Comparison of ENCODE assay signal across 17 cellular contexts in genomic region chr5:170849374-170849773, GRCh38. TPM values are rescaled to one million over a fixed set of nuclear protein-coding genes. Genes with fewer than 3 reads are reported as not detected.
DNase-seq lines count a peak whose midpoint lies in the region; ATAC-seq and TF ChIP-seq lines count a peak whose summit lies in the region.
"Had no signal": no experiment of that assay in that cellular context is flagged by ENCODE, and none has a peak within 500 bp of the region (broad histone marks: within the 10 kb centered on the region; RNA-seq: fewer than 3 reads in every experiment).

No MANE protein-coding gene starts in this region.

- in situ Hi-C loops in GM13977 (cut with MboI; ENCODE audit: low pct_unique_long_range_greater_than_20kb, low sequenced_read_pairs, unreplicated experiment): no loop called here

- H3K9me3 ChIP-seq in SK-N-SH: no peaks in the 10 kb centered on the region
- H3K9me3 ChIP-seq: Peyer's patch had no signal

- TF ChIP-seq CTCF in SK-N-SH (IDR thresholded peaks at IDR 0.05) (no peak), WTC11 (IDR thresholded peaks at IDR 0.05) (no peak), epithelial cell of proximal tubule (conservative IDR thresholded peaks at IDR 0.05; ENCODE audit: low read depth, low read length) (peak; percentile 8), CD14-positive monocyte (IDR thresholded peaks at IDR 0.05) (no peak), GM13977 (IDR thresholded peaks at IDR 0.05; ENCODE audit: extremely low read depth, insufficient read depth, missing control alignments) (no peak)

- no peaks in the 10 kb centered on the region for H3K4me1 ChIP-seq in SK-N-SH (ENCODE audit: control insufficient read depth in 1 of 2, insufficient read depth in 2 of 2, low read depth in 1 of 2, low read length in 1 of 2)
- H3K4me1 ChIP-seq: Peyer's patch had no signal

- H3K27ac Mint-ChIP-seq in WTC11: no peak overlapping the region
- H3K27ac Mint-ChIP-seq in CD14-positive monocyte: no peak overlapping the region
- H3K27ac Mint-ChIP-seq: CD4-positive, alpha-beta T cell had no signal

- no peaks in the 10 kb centered on the region for H3K79me2 ChIP-seq in SK-N-SH (ENCODE audit: insufficient read depth)

- POLR2A ChIA-PET in SK-N-SH (lab: Yijun Ruan, JAX): no interaction called here
- POLR2A ChIA-PET in WTC11 (lab: Charles Lee): no interaction called here

- H3K27me3 Mint-ChIP-seq in WTC11 (ENCODE audit: low read depth) (no peaks in the 10 kb centered on the region), CD14-positive monocyte (ENCODE audit: low read depth in 3 of 3) (peaks cover 6 to 8% (median 6%) of the 10 kb centered on the region in 3 donors)

- no peaks in the 10 kb centered on the region for H3F3A ChIP-seq in SK-N-SH (replicated peaks; ENCODE audit: insufficient read depth)

- H3K9me3 Mint-ChIP-seq in WTC11 (peaks cover 6% of the 10 kb centered on the region; the same call in 1 of the 2 replicates), CD14-positive monocyte (peaks cover 0 to 2% (median 0%) of the 10 kb centered on the region in 7 donors)
- H3K9me3 Mint-ChIP-seq: CD4-positive, alpha-beta T cell had no signal

- CTCF ChIA-PET in SK-N-SH (lab: Yijun Ruan, JAX): no interaction called here
- CTCF ChIA-PET in WTC11 (lab: Charles Lee): no interaction called here

- TF ChIP-seq RAD21 in SK-N-SH (IDR thresholded peaks at IDR 0.05; ENCODE audit: low read length): no peak

- 42% methylated on average over 2 of the region's 2 CpGs for whole genome bisulfite sequencing in SK-N-SH (ENCODE audit: low lambda C conversion rate)

- 0 out of 3 replicates have a peak, but pooled peaks have one; percentile 26 for ATAC-seq in SK-N-SH treated with all-trans-retinoic acid at 6 μM for 48 hours
- peak; percentile 63 for ATAC-seq in WTC11
- ATAC-seq: Right ventricle myocardium inferior had no signal

- no peak overlapping the region for H3K4me3 Mint-ChIP-seq in WTC11
- no peak overlapping the region for H3K4me3 Mint-ChIP-seq in CD14-positive monocyte
- H3K4me3 Mint-ChIP-seq: CD4-positive, alpha-beta T cell had no signal

- H3K36me3 Mint-ChIP-seq in WTC11 (no peaks in the 10 kb centered on the region), CD14-positive monocyte (no peaks in the 10 kb centered on the region)

- TF ChIP-seq EP300 in SK-N-SH (IDR thresholded peaks at IDR 0.05; ENCODE audit: borderline replicate concordance in 1 of 2, low read depth in 1 of 2, low read length in 1 of 2): no peak

- H3K9me2 ChIP-seq in SK-N-SH: no peaks in the 10 kb centered on the region

- H3K4me3 ChIP-seq in SK-N-SH (ENCODE audit: low read depth in 2 of 2, low read length in 1 of 2): no peak overlapping the region
- no peak overlapping the region for H3K4me3 ChIP-seq in epithelial cell of proximal tubule (ENCODE audit: low read depth, low read length)
- H3K4me3 ChIP-seq: Peyer's patch had no signal

- no peak overlapping the region for H3K9ac ChIP-seq in SK-N-SH

- no peak overlapping the region for H3K27ac ChIP-seq in SK-N-SH (ENCODE audit: low read depth in 2 of 2, low read length in 1 of 2)
- H3K27ac ChIP-seq: Peyer's patch had no signal

- DNase-seq in SK-N-SH (no peak), WTC11 (ENCODE audit: low spot score) (no peak), epithelial cell of proximal tubule (ENCODE audit: low read depth) (no peak), CD14-positive monocyte (ENCODE audit: low spot score) (no peak), GM13977 (ENCODE audit: low spot score) (no peak), SK-N-DZ (ENCODE audit: low spot score) (no peak)
- no peak for DNase-seq in stimulated activated CD4-positive, alpha-beta T cell treated with anti-CD3 and anti-CD28 coated beads, Interleukin-1b, Interleukin-23, amount 100 ng/mL, for 48 hours
- DNase-seq: 8988T; CD4-positive, alpha-beta T cell; DMS53; EL; HCEC 1CT; NCI-H1105; NCI-H2081; Peyer's patch had no signal

- no peaks in the 10 kb centered on the region for H3K27me3 ChIP-seq in SK-N-SH (ENCODE audit: insufficient read depth)
- H3K27me3 ChIP-seq: Peyer's patch had no signal

- no peak overlapping the region for H2AFZ ChIP-seq in SK-N-SH (ENCODE audit: low read depth)

- no peak overlapping the region for H3K4me2 ChIP-seq in SK-N-SH

- H3K4me1 Mint-ChIP-seq in WTC11: no peaks in the 10 kb centered on the region
- H3K4me1 Mint-ChIP-seq in CD14-positive monocyte: no peaks in the 10 kb centered on the region

- H4K20me1 ChIP-seq in SK-N-SH (ENCODE audit: insufficient read depth): no peaks in the 10 kb centered on the region

- H3K36me3 ChIP-seq in SK-N-SH (replicated peaks in 1 of 2; ENCODE audit: control insufficient read depth in 1 of 2, insufficient read depth in 2 of 2, low read length in 1 of 2): no peaks in the 10 kb centered on the region
- H3K36me3 ChIP-seq: Peyer's patch had no signal

- intact Hi-C loops in CD14-positive monocyte (cut with micrococcal nuclease): no loop called here

TF ChIP-seq in SK-N-SH treated with all-trans-retinoic acid at 6 μM for 48 hours, 23 proteins besides CTCF, POLR2A, EP300 and RAD21 (continues in another document):
- TF ChIP-seq BACH2 (CRISPR knock-in tag; IDR thresholded peaks at IDR 0.05; ENCODE audit: borderline replicate concordance) (no peak), ZFP3 (CRISPR knock-in tag; IDR thresholded peaks at IDR 0.05) (no peak), PPARA (CRISPR knock-in tag; IDR thresholded peaks at IDR 0.05; ENCODE audit: borderline replicate concordance) (no peak), RARB (CRISPR knock-in tag; IDR thresholded peaks at IDR 0.05) (no peak), ISL1 (CRISPR knock-in tag; IDR thresholded peaks at IDR 0.05) (no peak)

TF ChIP-seq in SK-N-SH, 30 proteins besides CTCF, POLR2A, EP300 and RAD21 (continues in another document):
- no peak for TF ChIP-seq GATA2 (CRISPR knock-in tag; IDR thresholded peaks at IDR 0.05)
- TF ChIP-seq CHD2 (IDR thresholded peaks at IDR 0.05; ENCODE audit: low read length, partially characterized antibody): no peak
- TF ChIP-seq USF1 (IDR thresholded peaks at IDR 0.05; ENCODE audit: borderline replicate concordance, low read depth): no peak
- TF ChIP-seq POLR2AphosphoS5 (IDR thresholded peaks at IDR 0.05; ENCODE audit: low read depth, low read length): no peak
- no peak for TF ChIP-seq TEAD4 (IDR thresholded peaks at IDR 0.05; ENCODE audit: borderline replicate concordance, insufficient read depth)
- no peak for TF ChIP-seq RXRA (IDR thresholded peaks at IDR 0.05; ENCODE audit: borderline replicate concordance, low read depth)
- no peak for TF ChIP-seq MEF2A (IDR thresholded peaks at IDR 0.05; ENCODE audit: borderline replicate concordance, low read depth)

TF ChIP-seq in WTC11, 78 proteins besides CTCF, POLR2A, EP300 and RAD21 (continues in another document):
- no peak for TF ChIP-seq CDX4 (CRISPR knock-in tag; IDR thresholded peaks at IDR 0.05; ENCODE audit: borderline replicate concordance)
- no peak for TF ChIP-seq AFF4 (CRISPR knock-in tag; IDR thresholded peaks at IDR 0.05; ENCODE audit: borderline replicate concordance)

RNA-seq across cellular contexts. Expression of gene RANBP17, which starts 12.4 kb away (rescaled TPM):
- polyA plus RNA-seq in SK-N-SH (2012; rRNA removed) (6.0 and 8.1 TPM in 2 replicates), CD14-positive monocyte (under 1 TPM in 1 of 2 donors, not detected in 1; 0.13 TPM)
- 2.9 and 3.6 TPM in 2 replicates for polyA plus RNA-seq in SK-N-SH (2012; cell fraction: cytosol; rRNA removed)
- polyA plus RNA-seq in SK-N-SH (2012; cell fraction: nucleus; rRNA removed): 27.4 and 38.4 TPM in 2 replicates
- total RNA-seq in WTC11 (2021) (23.1 to 27.4 TPM (median 23.1 TPM) in 3 replicates), epithelial cell of proximal tubule (3.3 and 15.0 TPM in 2 replicates)
- 14.4 and 29.5 TPM in 2 replicates for polyA plus RNA-seq in SK-N-DZ (2014; cell fraction: cytosol; rRNA removed)
- 59.4 and 67.9 TPM in 2 replicates for polyA plus RNA-seq in SK-N-DZ (2014; cell fraction: nucleus; rRNA removed)
- total RNA-seq: CD4-positive, alpha-beta T cell had no signal
